In the genomic region with DNA sequence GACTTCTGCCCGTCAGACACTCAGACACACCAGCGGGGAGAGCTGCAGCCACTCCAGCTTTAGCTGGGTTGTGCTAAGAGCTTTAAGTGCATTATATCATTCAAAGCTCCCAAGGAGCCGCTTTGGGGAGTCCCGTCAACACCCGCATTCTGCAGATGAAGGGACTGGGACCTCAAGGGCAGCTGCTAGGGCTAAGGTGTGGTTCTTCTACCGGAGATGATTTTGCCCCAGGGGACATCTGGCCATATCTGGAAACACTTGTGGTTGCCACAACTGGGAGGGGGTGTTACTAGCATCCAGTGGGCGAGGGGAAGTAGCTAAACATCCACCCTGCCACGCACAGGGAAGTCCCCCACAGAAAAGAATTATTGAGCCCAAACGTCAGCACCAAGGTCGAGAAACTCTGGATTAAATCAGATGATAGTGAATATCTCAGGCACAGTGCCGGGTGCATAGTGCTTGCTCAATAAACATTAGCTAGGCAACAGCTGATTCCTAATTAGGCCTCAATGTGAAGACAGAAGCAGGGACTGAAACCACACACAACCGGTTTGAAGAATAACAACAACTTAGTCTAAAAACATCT, we compare ENCODE assay signal across 10 cellular contexts. TPM values are rescaled to one million over a fixed set of nuclear protein-coding genes. Genes with fewer than 3 reads are reported as not detected.
A peak's percentile ranks its signal among the peaks of the same experiment; 100 is the strongest.
DNase-seq lines count a peak whose midpoint lies in the region; ATAC-seq, FAIRE-seq and TF ChIP-seq lines count a peak whose summit lies in the region.
"Had no signal": no experiment of that assay in that cellular context is flagged by ENCODE, and none has a peak within 500 bp of the region (broad histone marks: within the 10 kb centered on the region; RNA-seq: fewer than 3 reads in every experiment).

No MANE protein-coding gene starts in this region.

- TF ChIP-seq CTCF in NB4 (IDR thresholded peaks at IDR 0.05; ENCODE audit: low read depth, low read length) (no peak), MCF 10A (IDR thresholded peaks at IDR 0.05; ENCODE audit: unreplicated experiment) (no peak), D721Med (IDR thresholded peaks at IDR 0.05; ENCODE audit: insufficient read depth, missing control alignments) (no peak)

- intact Hi-C loops in MCF 10A (cut with micrococcal nuclease), result no loop called here

- POLR2A ChIA-PET in MCF 10A (lab: Yijun Ruan, JAX), result interaction anchor here (1.1 to 1.4 kb wide), 2 partner anchors 18 to 311 kb away, joined by 3 to 7 read pairs; no protein-coding TSS in a partner anchor

- no peak overlapping the region for H3K27ac Mint-ChIP-seq in MCF 10A (ENCODE audit: low read depth, unreplicated experiment)

- no peak overlapping the region for H3K4me3 ChIP-seq in NB4 (ENCODE audit: low read depth, low read length)

- no peaks in the 10 kb centered on the region for H3K27me3 Mint-ChIP-seq in MCF 10A (ENCODE audit: insufficient read depth, unreplicated experiment)

- ATAC-seq in GM18909 (IDR thresholded peaks at IDR 0.05; ENCODE audit: poor library complexity, unreplicated experiment), result peak; percentile 66
- ATAC-seq in HG02642 (IDR thresholded peaks at IDR 0.05; ENCODE audit: poor library complexity, unreplicated experiment), result peak; percentile 61

- H3K9me3 Mint-ChIP-seq in MCF 10A (ENCODE audit: unreplicated experiment), result no peaks in the 10 kb centered on the region

- H3K36me3 Mint-ChIP-seq in MCF 10A (ENCODE audit: insufficient read depth, unreplicated experiment), result no peaks in the 10 kb centered on the region

- peak; percentile 51 for DNase-seq in NB4 (ENCODE audit: low read depth)
- DNase-seq in renal cortical epithelial cell (ENCODE audit: low read depth), result peak; percentile 76
- DNase-seq in MCF 10A (ENCODE audit: unreplicated experiment), result no peak
- no peak for DNase-seq in D721Med (ENCODE audit: insufficient read length, low spot score)
- no peak for DNase-seq in GOT3 (lab: John Stamatoyannopoulos, UW)
- no peak for DNase-seq in AML-193 (lab: John Stamatoyannopoulos, UW)
- DNase-seq: activated CD4-positive, alpha-beta T cell treated with anti-CD3 and anti-CD28 coated beads, Interleukin-2, amount 50 U/mL, for 4 hours had no signal

- FAIRE-seq in D721Med (lab: Jason Lieb, UNC), result no peak

- H3K4me1 Mint-ChIP-seq in MCF 10A (ENCODE audit: insufficient read depth, unreplicated experiment), result peaks cover 16% of the 10 kb centered on the region

- H3K4me3 Mint-ChIP-seq in MCF 10A (ENCODE audit: unreplicated experiment), result no peak overlapping the region

- no TSS peak for BruUV-seq in MCF 10A (replicated peaks; lab: Mats Ljungman, UMichigan)

- TF ChIP-seq POLR2A in NB4 (IDR thresholded peaks at IDR 0.05; ENCODE audit: extremely low read depth, insufficient read length), result no peak

- CTCF ChIA-PET in MCF 10A (lab: Yijun Ruan, JAX), result interaction anchor here (0.6 to 1.2 kb wide), 3 partner anchors 13 to 376 kb away, joined by 3 to 5 read pairs (median 3); no protein-coding TSS in a partner anchor

RNA-seq across cellular contexts. Expression of a gene that starts 29.6 kb away (rescaled TPM):
- total RNA-seq in renal cortical epithelial cell (99.2 and 159 TPM in 2 replicates), MCF 10A (2022) (60.6 and 68.5 TPM in 2 replicates)

RNA-seq across cellular contexts. Expression of a gene that starts 60.0 kb away (rescaled TPM):
- 0.35 TPM in 1 of 2 replicates, not detected in the other for total RNA-seq in renal cortical epithelial cell
- not detected in 2 replicates for total RNA-seq in MCF 10A (2022)
- total RNA-seq: epithelial cell of proximal tubule had no signal

Comparison
In these comparisons a context has a peak if more than half of its experiments do, and no peak if none do; other contexts are left out.
1. DNase-seq: peak in NB4 (single experiment) and renal cortical epithelial cell (single experiment); none in MCF 10A (single experiment), D721Med (single experiment), GOT3 (single experiment) and AML-193 (0 of 2).